In the genomic region with DNA sequence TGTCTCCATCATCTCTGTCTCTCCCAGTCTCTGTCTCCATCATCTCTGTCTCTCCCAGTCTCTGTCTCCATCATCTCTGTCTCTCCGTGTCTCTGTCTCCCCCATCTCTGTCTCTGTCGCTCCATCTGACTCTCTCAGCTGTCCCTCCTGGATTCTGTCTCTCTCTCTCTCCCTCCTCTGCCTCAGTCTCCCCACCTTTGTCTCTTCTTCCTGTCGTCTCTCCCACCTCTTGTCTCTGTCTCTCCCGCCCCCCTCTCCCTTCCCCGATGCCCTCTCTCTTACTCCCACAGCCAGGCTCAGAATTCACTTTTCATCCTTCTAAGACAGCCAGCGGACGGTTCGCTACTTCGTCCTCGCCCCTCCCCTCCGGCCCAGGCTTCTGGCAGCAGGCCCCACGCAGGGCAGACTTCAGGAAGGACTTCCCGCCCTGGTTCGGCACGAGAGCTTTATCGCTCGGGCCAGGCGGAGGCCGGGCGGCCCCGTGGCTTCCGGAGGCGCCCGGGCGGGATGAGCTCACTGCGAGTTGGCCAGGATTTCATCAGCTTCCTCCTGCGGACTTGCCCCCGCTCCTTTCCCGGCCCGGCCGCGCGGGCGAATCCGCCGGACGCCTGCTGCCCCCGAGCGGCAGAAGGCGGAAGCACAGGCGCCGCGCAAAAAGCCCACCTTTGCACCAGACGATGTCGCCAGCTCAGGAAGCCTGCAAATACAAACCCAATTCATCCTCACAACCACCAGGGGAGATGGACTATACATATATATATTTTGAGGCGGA, we compare ENCODE assay signal across 1 cellular context.
A peak's percentile ranks its signal among the peaks of the same experiment; 100 is the strongest.
TF ChIP-seq lines count a peak whose summit lies in the region.

No MANE protein-coding gene starts in this region.

TF ChIP-seq in IMR-90, 13 proteins besides CTCF, POLR2A, EP300 and RAD21:
- TF ChIP-seq MAFK (IDR thresholded peaks at IDR 0.05; ENCODE audit: low read depth, low read length) (peak; percentile 19; the same call in 1 of the 2 replicates), BHLHE40 (IDR thresholded peaks at IDR 0.05; ENCODE audit: low read depth, low read length) (peak; percentile 97), MAZ (IDR thresholded peaks at IDR 0.05; ENCODE audit: borderline replicate concordance, low read depth, low read length) (peak; percentile 100), CHD1 (IDR thresholded peaks at IDR 0.05; ENCODE audit: low read depth, low read length) (0 out of 2 replicates have a peak, but pooled peaks have one; percentile 76), SMC3 (IDR thresholded peaks at IDR 0.05; ENCODE audit: low read depth, low read length) (peak; percentile 90), RCOR1 (IDR thresholded peaks at IDR 0.05; ENCODE audit: insufficient replicate concordance, low read length) (peak; percentile 96), RFX5 (IDR thresholded peaks at IDR 0.05; ENCODE audit: low read depth, low read length) (no peak), NFE2L2 (IDR thresholded peaks at IDR 0.05; ENCODE audit: low read depth, low read length) (no peak), MXI1 (IDR thresholded peaks at IDR 0.05; ENCODE audit: borderline replicate concordance, low read depth, low read length) (peak; percentile 77; the same call in 1 of the 2 replicates), FOS (IDR thresholded peaks at IDR 0.05; ENCODE audit: low read depth, low read length) (0 out of 2 replicates have a peak, but pooled peaks have one; percentile 19), CEBPB (IDR thresholded peaks at IDR 0.05; ENCODE audit: low read depth, low read length) (peak; percentile 97)
- TF ChIP-seq, protein P1, sequence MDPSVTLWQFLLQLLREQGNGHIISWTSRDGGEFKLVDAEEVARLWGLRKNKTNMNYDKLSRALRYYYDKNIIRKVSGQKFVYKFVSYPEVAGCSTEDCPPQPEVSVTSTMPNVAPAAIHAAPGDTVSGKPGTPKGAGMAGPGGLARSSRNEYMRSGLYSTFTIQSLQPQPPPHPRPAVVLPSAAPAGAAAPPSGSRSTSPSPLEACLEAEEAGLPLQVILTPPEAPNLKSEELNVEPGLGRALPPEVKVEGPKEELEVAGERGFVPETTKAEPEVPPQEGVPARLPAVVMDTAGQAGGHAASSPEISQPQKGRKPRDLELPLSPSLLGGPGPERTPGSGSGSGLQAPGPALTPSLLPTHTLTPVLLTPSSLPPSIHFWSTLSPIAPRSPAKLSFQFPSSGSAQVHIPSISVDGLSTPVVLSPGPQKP (IDR thresholded peaks at IDR 0.05; ENCODE audit: borderline replicate concordance, low read depth, low read length): 0 out of 2 replicates have a peak, but pooled peaks have one; percentile 56
- TF ChIP-seq, protein P2, sequence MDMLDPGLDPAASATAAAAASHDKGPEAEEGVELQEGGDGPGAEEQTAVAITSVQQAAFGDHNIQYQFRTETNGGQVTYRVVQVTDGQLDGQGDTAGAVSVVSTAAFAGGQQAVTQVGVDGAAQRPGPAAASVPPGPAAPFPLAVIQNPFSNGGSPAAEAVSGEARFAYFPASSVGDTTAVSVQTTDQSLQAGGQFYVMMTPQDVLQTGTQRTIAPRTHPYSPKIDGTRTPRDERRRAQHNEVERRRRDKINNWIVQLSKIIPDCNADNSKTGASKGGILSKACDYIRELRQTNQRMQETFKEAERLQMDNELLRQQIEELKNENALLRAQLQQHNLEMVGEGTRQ (IDR thresholded peaks at IDR 0.05; ENCODE audit: low read depth, low read length): peak; percentile 19; the same call in 1 of the 2 replicates
